32 cellular contexts compared by ENCODE assay signal in genomic region chr19:53455828-53456227, GRCh38.
"Had no signal": no experiment of that assay in that cellular context is flagged by ENCODE, and none has a peak within 500 bp of the region (broad histone marks: within the 10 kb centered on the region; RNA-seq: fewer than 3 reads in every experiment).

No MANE protein-coding gene starts in this region.

- ATAC-seq: activated CD8-positive, alpha-beta T cell treated with anti-CD3 and anti-CD28 coated beads for 36 hours; activated naive CD4-positive, alpha-beta T cell treated with anti-CD3 and anti-CD28 coated beads, Interleukin-2, amount 50 U/mL, for 72 hours; activated T-cell treated with anti-CD3 and anti-CD28 coated beads, Interleukin-2, amount 50 U/mL, for 72 hours; activated T-helper 17 cell treated with anti-CD3 and anti-CD28 coated beads, Interleukin-2, amount 50 U/mL, for 72 hours; Panc1 had no signal

- DNase-seq: activated CD4-positive, alpha-beta T cell treated with anti-CD3 and anti-CD28 coated beads, Interleukin-2, amount 10 ng/mL, durations not matched to agents 24 days and 14 days; activated CD4-positive, alpha-beta T cell treated with anti-CD3 and anti-CD28 coated beads, Interleukin-2, amount 50 U/mL, for 4 hours; activated CD8-positive, alpha-beta T cell treated with anti-CD3 and anti-CD28 coated beads for 36 hours; activated effector memory CD4-positive, alpha-beta T cell treated with anti-CD3 and anti-CD28 coated beads, Interleukin-2, amount 50 U/mL, for 16 hours; activated naive CD4-positive, alpha-beta T cell; activated T-cell treated with anti-CD3 and anti-CD28 coated beads, Interleukin-2, amount 50 U/mL, for 1 hour; activated T-cell treated with anti-CD3 and anti-CD28 coated beads, Interleukin-2, amount 50 U/mL, for 72 hours; anterior cingulate cortex; caudate nucleus; cerebellar nuclear complex; MG63; NCI-H1048; NCI-H1105 treated with DMSO at 0.1 percent for 48 hours; NCI-H1436; NCI-H1694; NCI-H1930; NCI-H2081 treated with DMSO at 0.1 percent for 48 hours; NCI-H226; NCI-H446 treated with DMSO at 0.1 percent for 48 hours; NCI-H524; NCI-H69; NCI-H82; SHP77; SJCRH30; T1000 had no signal

- H3K4me1 ChIP-seq: SJCRH30 had no signal

- FAIRE-seq: bronchial epithelial cell, TTC549 had no signal

- H3K27me3 Mint-ChIP-seq: activated CD4-positive, alpha-beta T cell treated with anti-CD3 and anti-CD28 coated beads, Interleukin-2, amount 10 ng/mL, durations not matched to agents 24 days and 14 days; activated CD8-positive, alpha-beta T cell treated with anti-CD3 and anti-CD28 coated beads for 36 hours; activated T-helper 17 cell treated with anti-CD3 and anti-CD28 coated beads, Interleukin-2, amount 50 U/mL, for 72 hours; brain had no signal

- H3K27ac Mint-ChIP-seq: activated CD4-positive, alpha-beta T cell treated with anti-CD3 and anti-CD28 coated beads, Interleukin-2, amount 10 ng/mL, durations not matched to agents 24 days and 14 days; activated CD8-positive, alpha-beta T cell treated with anti-CD3 and anti-CD28 coated beads for 36 hours; activated naive CD4-positive, alpha-beta T cell treated with anti-CD3 and anti-CD28 coated beads, Interleukin-2, amount 50 U/mL, for 72 hours; activated T-cell treated with anti-CD3 and anti-CD28 coated beads, Interleukin-2, amount 50 U/mL, for 72 hours; activated T-helper 17 cell treated with anti-CD3 and anti-CD28 coated beads, Interleukin-2, amount 50 U/mL, for 72 hours; brain had no signal

- H3K4me3 Mint-ChIP-seq: activated CD4-positive, alpha-beta T cell treated with anti-CD3 and anti-CD28 coated beads, Interleukin-2, amount 10 ng/mL, durations not matched to agents 24 days and 14 days; activated CD8-positive, alpha-beta T cell treated with anti-CD3 and anti-CD28 coated beads for 36 hours; activated T-cell treated with anti-CD3 and anti-CD28 coated beads, Interleukin-2, amount 50 U/mL, for 72 hours; activated T-helper 17 cell treated with anti-CD3 and anti-CD28 coated beads, Interleukin-2, amount 50 U/mL, for 72 hours; brain had no signal

- H3K27me3 ChIP-seq: MG63, SJCRH30 had no signal

- H3K4me3 ChIP-seq: MG63, SJCRH30, SK-N-MC had no signal

- H3K4me1 Mint-ChIP-seq: activated CD4-positive, alpha-beta T cell treated with anti-CD3 and anti-CD28 coated beads, Interleukin-2, amount 10 ng/mL, durations not matched to agents 24 days and 14 days; activated T-helper 17 cell treated with anti-CD3 and anti-CD28 coated beads, Interleukin-2, amount 50 U/mL, for 72 hours; brain had no signal

- H3K27ac ChIP-seq: SJCRH30, SK-N-MC had no signal
